13 cellular contexts compared by ENCODE assay signal in genomic region chr2:127166221-127166860, GRCh38. TPM values are rescaled to one million over a fixed set of nuclear protein-coding genes. Genes with fewer than 3 reads are reported as not detected.
"Had no signal": no experiment of that assay in that cellular context is flagged by ENCODE, and none has a peak within 500 bp of the region (broad histone marks: within the 10 kb centered on the region; RNA-seq: fewer than 3 reads in every experiment).

No MANE protein-coding gene starts in this region.

- DNase-seq: activated B cell treated with CpG ODN at 0.5 μM for 24 hours; activated CD4-positive, alpha-beta T cell treated with anti-CD3 and anti-CD28 coated beads, Interleukin-2, amount 10 ng/mL, durations not matched to agents 24 days and 14 days; activated naive CD8-positive, alpha-beta T cell treated with anti-CD3 and anti-CD28 coated beads, Interleukin-2, amount 50 U/mL, for 24 hours; activated T-cell treated with anti-CD3 and anti-CD28 coated beads, Interleukin-2, amount 50 U/mL, for 48 hours; esophagus squamous epithelium; foreskin fibroblast; heart left ventricle; transverse colon had no signal

- H3K9me3 Mint-ChIP-seq: activated B cell treated with CpG ODN at 0.5 μM for 24 hours; activated CD4-positive, alpha-beta T cell treated with anti-CD3 and anti-CD28 coated beads, Interleukin-2, amount 10 ng/mL, durations not matched to agents 24 days and 14 days; activated naive CD8-positive, alpha-beta T cell treated with anti-CD3 and anti-CD28 coated beads, Interleukin-2, amount 50 U/mL, for 24 hours; stimulated activated effector memory CD8-positive, alpha-beta T cell treated with anti-CD3 and anti-CD28 coated beads, Interleukin-12 subunit alpha, Interleukin-12 subunit beta, amount 100 ng/mL, for 72 hours had no signal

- ATAC-seq: activated naive CD8-positive, alpha-beta T cell treated with anti-CD3 and anti-CD28 coated beads, Interleukin-2, amount 50 U/mL, for 24 hours; heart left ventricle; SK-N-SH treated with all-trans-retinoic acid at 6 μM for 48 hours had no signal

- H3K9me3 ChIP-seq: ascending aorta, esophagus squamous epithelium, heart left ventricle, transverse colon had no signal

- H3K27ac Mint-ChIP-seq: activated B cell treated with CpG ODN at 0.5 μM for 24 hours; activated CD4-positive, alpha-beta T cell treated with anti-CD3 and anti-CD28 coated beads, Interleukin-2, amount 10 ng/mL, durations not matched to agents 24 days and 14 days; activated naive CD8-positive, alpha-beta T cell treated with anti-CD3 and anti-CD28 coated beads, Interleukin-2, amount 50 U/mL, for 24 hours; stimulated activated effector memory CD8-positive, alpha-beta T cell treated with anti-CD3 and anti-CD28 coated beads, Interleukin-12 subunit alpha, Interleukin-12 subunit beta, amount 100 ng/mL, for 72 hours had no signal

- H3K36me3 Mint-ChIP-seq: stimulated activated effector memory CD8-positive, alpha-beta T cell treated with anti-CD3 and anti-CD28 coated beads, Interleukin-12 subunit alpha, Interleukin-12 subunit beta, amount 100 ng/mL, for 72 hours had no signal

- H3K4me1 Mint-ChIP-seq: activated CD4-positive, alpha-beta T cell treated with anti-CD3 and anti-CD28 coated beads, Interleukin-2, amount 10 ng/mL, durations not matched to agents 24 days and 14 days; activated naive CD8-positive, alpha-beta T cell treated with anti-CD3 and anti-CD28 coated beads, Interleukin-2, amount 50 U/mL, for 24 hours; stimulated activated effector memory CD8-positive, alpha-beta T cell treated with anti-CD3 and anti-CD28 coated beads, Interleukin-12 subunit alpha, Interleukin-12 subunit beta, amount 100 ng/mL, for 72 hours had no signal

- H3K36me3 ChIP-seq: ascending aorta, esophagus squamous epithelium, heart left ventricle, transverse colon had no signal

- H3K4me1 ChIP-seq: ascending aorta, heart left ventricle, transverse colon had no signal

- H3K27ac ChIP-seq: ascending aorta, heart left ventricle, skin epidermis, transverse colon had no signal

- H3K27me3 ChIP-seq: ascending aorta, esophagus squamous epithelium, heart left ventricle, transverse colon had no signal

- H3K4me3 ChIP-seq: ascending aorta, esophagus squamous epithelium, heart left ventricle, skin epidermis, transverse colon had no signal

- H3K4me3 Mint-ChIP-seq: activated B cell treated with CpG ODN at 0.5 μM for 24 hours; activated CD4-positive, alpha-beta T cell treated with anti-CD3 and anti-CD28 coated beads, Interleukin-2, amount 10 ng/mL, durations not matched to agents 24 days and 14 days; activated naive CD8-positive, alpha-beta T cell treated with anti-CD3 and anti-CD28 coated beads, Interleukin-2, amount 50 U/mL, for 24 hours; stimulated activated effector memory CD8-positive, alpha-beta T cell treated with anti-CD3 and anti-CD28 coated beads, Interleukin-12 subunit alpha, Interleukin-12 subunit beta, amount 100 ng/mL, for 72 hours had no signal

- H3K27me3 Mint-ChIP-seq: activated naive CD8-positive, alpha-beta T cell treated with anti-CD3 and anti-CD28 coated beads, Interleukin-2, amount 50 U/mL, for 24 hours had no signal

RNA-seq across cellular contexts. Expression of gene CYP27C1, which starts 53.8 kb away (rescaled TPM):
- total RNA-seq: activated B cell treated with CpG ODN at 0.5 μM for 24 hours; activated CD4-positive, alpha-beta T cell treated with anti-CD3 and anti-CD28 coated beads, Interleukin-2, amount 10 ng/mL, durations not matched to agents 24 days and 14 days; ascending aorta; T-helper 1 cell treated with Interleukin-12 subunit alpha and Interleukin-12 subunit beta and Interleukin-4 antibody, amounts not matched to agents 30 ng/mL and 1 ng/mL, for 36 hours had no signal
